ENCODE assay signal across 8 cellular contexts in genomic region chr7:20785211-20786048, GRCh38. TPM values are rescaled to one million over a fixed set of nuclear protein-coding genes. Genes with fewer than 3 reads are reported as not detected.
DNase-seq lines count a peak whose midpoint lies in the region; ATAC-seq and TF ChIP-seq lines count a peak whose summit lies in the region.

No MANE protein-coding gene starts in this region.

- no peak for ATAC-seq in HCT116
- ATAC-seq in GM18511 (IDR thresholded peaks at IDR 0.05; ENCODE audit: unreplicated experiment) = no peak
- ATAC-seq in GM21526 (IDR thresholded peaks at IDR 0.05; ENCODE audit: low FRiP score, unreplicated experiment) = no peak

- RAD21 ChIA-PET in HCT116 (lab: Charles Lee; ENCODE audit: low non-redundant PET in 1 of 2, low total read pairs in 2 of 2, uncharacterized antibody in 2 of 2, unreplicated experiment in 2 of 2) = no interaction called here

- H3K9ac ChIP-seq in HCT116 (ENCODE audit: low read length) = no peak overlapping the region

- H3K4me2 ChIP-seq in HCT116 (ENCODE audit: low read length) = 0 out of 2 replicates have a peak overlapping the region, but pooled peaks have one; percentile 74

- H3K27ac Mint-ChIP-seq in activated T-helper 1 cell treated with anti-CD3 and anti-CD28 coated beads, Interleukin-12 subunit alpha, Interleukin-12 subunit beta, Interleukin-2, Interleukin-4 antibody, amounts not matched to agents 30 ng/mL and 10 ng/mL and 1 ng/mL, durations not matched to agents 14 hours and 24 hours and 36 hours = peak overlapping the region; percentile 83
- H3K27ac Mint-ChIP-seq in immature natural killer cell = no peak overlapping the region

- no peaks in the 10 kb centered on the region for H4K20me1 ChIP-seq in HCT116 (ENCODE audit: insufficient read depth)

- H2AFZ ChIP-seq in HCT116 (ENCODE audit: low read depth, low read length, poor library complexity, severe bottlenecking) = peak overlapping the region; percentile 84

- H3K9me3 Mint-ChIP-seq in activated T-helper 1 cell treated with anti-CD3 and anti-CD28 coated beads, Interleukin-12 subunit alpha, Interleukin-12 subunit beta, Interleukin-2, Interleukin-4 antibody, amounts not matched to agents 30 ng/mL and 10 ng/mL and 1 ng/mL, durations not matched to agents 14 hours and 24 hours and 36 hours = peaks cover 3% of the 10 kb centered on the region
- H3K9me3 Mint-ChIP-seq in immature natural killer cell = peaks cover 3 to 41% (median 20%) of the 10 kb centered on the region in 6 donors

- no peaks in the 10 kb centered on the region for H3K79me2 ChIP-seq in HCT116 (ENCODE audit: insufficient read depth, low read length)

- intact Hi-C loops in HCT116 (cut with micrococcal nuclease) = no loop called here
- intact Hi-C loops in activated T-helper 1 cell treated with anti-CD3 and anti-CD28 coated beads, Interleukin-12 subunit alpha, Interleukin-12 subunit beta, Interleukin-2, Interleukin-4 antibody, amounts not matched to agents 30 ng/mL and 10 ng/mL and 1 ng/mL, durations not matched to agents 14 hours and 24 hours and 36 hours (cut with micrococcal nuclease) = loop anchor here (1.0 to 5.0 kb wide), 2 partner anchors 12 to 1673 kb away; no protein-coding TSS in a partner anchor

- no peak for TF ChIP-seq RAD21 in HCT116 (IDR thresholded peaks at IDR 0.05; ENCODE audit: low read depth)

- H3K27ac ChIP-seq in HCT116 (ENCODE audit: low read depth, low read length) = no peak overlapping the region
- no peak overlapping the region for H3K27ac ChIP-seq in urinary bladder (ENCODE audit: low read depth)

- H3K9me2 ChIP-seq in HCT116 (ENCODE audit: insufficient read depth) = no peaks in the 10 kb centered on the region

- H3K27me3 ChIP-seq in HCT116 (ENCODE audit: insufficient read depth, low read length) = 0 out of 2 replicates have a peak, but pooled peaks cover 5% of the 10 kb centered on the region

- DNase-seq in AG20443 (ENCODE audit: low spot score) (peak; percentile 47), HCT116 (ENCODE audit: low read depth, low spot score) (no peak), immature natural killer cell (no peak), superior temporal gyrus (ENCODE audit: extremely low spot score) (no peak)
- DNase-seq in activated T-helper 1 cell treated with anti-CD3 and anti-CD28 coated beads, Interleukin-12 subunit alpha, Interleukin-12 subunit beta, Interleukin-2, Interleukin-4 antibody, amounts not matched to agents 30 ng/mL and 10 ng/mL and 1 ng/mL, durations not matched to agents 14 hours and 24 hours and 36 hours (ENCODE audit: low spot score) = no peak

- peak overlapping the region; percentile 39 for H3K4me3 Mint-ChIP-seq in activated T-helper 1 cell treated with anti-CD3 and anti-CD28 coated beads, Interleukin-12 subunit alpha, Interleukin-12 subunit beta, Interleukin-2, Interleukin-4 antibody, amounts not matched to agents 30 ng/mL and 10 ng/mL and 1 ng/mL, durations not matched to agents 14 hours and 24 hours and 36 hours
- H3K4me3 Mint-ChIP-seq in immature natural killer cell = peak overlapping the region; percentile 69 to 81 (median 71)

- H3K9me3 ChIP-seq in HCT116 (ENCODE audit: control insufficient read depth in 1 of 2, insufficient read depth in 1 of 2, low read depth in 1 of 2, low read length in 2 of 2) = no peaks in the 10 kb centered on the region

- TF ChIP-seq POLR2A in HCT116 (IDR thresholded peaks at IDR 0.05; ENCODE audit: borderline replicate concordance, extremely low read depth, insufficient read depth, insufficient read length) = no peak

- CTCF ChIA-PET in HCT116 (lab: Charles Lee) = no interaction called here

- H3K36me3 Mint-ChIP-seq in activated T-helper 1 cell treated with anti-CD3 and anti-CD28 coated beads, Interleukin-12 subunit alpha, Interleukin-12 subunit beta, Interleukin-2, Interleukin-4 antibody, amounts not matched to agents 30 ng/mL and 10 ng/mL and 1 ng/mL, durations not matched to agents 14 hours and 24 hours and 36 hours (ENCODE audit: low read depth) = peaks cover 4% of the 10 kb centered on the region
- peaks cover 0 to 9% (median 2%) of the 10 kb centered on the region in 3 donors for H3K36me3 Mint-ChIP-seq in immature natural killer cell

- H3K4me1 Mint-ChIP-seq in activated T-helper 1 cell treated with anti-CD3 and anti-CD28 coated beads, Interleukin-12 subunit alpha, Interleukin-12 subunit beta, Interleukin-2, Interleukin-4 antibody, amounts not matched to agents 30 ng/mL and 10 ng/mL and 1 ng/mL, durations not matched to agents 14 hours and 24 hours and 36 hours (ENCODE audit: low read depth) = peaks cover 21% of the 10 kb centered on the region
- H3K4me1 Mint-ChIP-seq in immature natural killer cell = peaks cover 18 to 33% of the 10 kb centered on the region in 2 donors

- H3K4me1 ChIP-seq in HCT116 (ENCODE audit: control insufficient read depth in 1 of 2, insufficient read depth in 2 of 2, low read length in 2 of 2) = peaks cover 2 to 12% of the 10 kb centered on the region in 2 experiments; a peak in 1 of 4 replicates
- no peaks in the 10 kb centered on the region for H3K4me1 ChIP-seq in urinary bladder (ENCODE audit: insufficient read depth)

- H3K36me3 ChIP-seq in HCT116 (ENCODE audit: control insufficient read depth in 1 of 2, insufficient read depth in 2 of 2, low read length in 2 of 2) (no peaks in the 10 kb centered on the region), urinary bladder (ENCODE audit: insufficient read depth) (no peaks in the 10 kb centered on the region)

- H3K4me3 ChIP-seq in HCT116 (replicated peaks in 1 of 2; ENCODE audit: low read depth in 1 of 2, low read length in 2 of 2) (no peak overlapping the region), urinary bladder (ENCODE audit: low read depth, low read length) (peak overlapping the region; percentile 35)

- BruUV-seq in HCT116 (replicated peaks; lab: Mats Ljungman, UMichigan) = no TSS peak

- POLR2A ChIA-PET in HCT116 (lab: Charles Lee) = no interaction called here

- peaks cover 74% of the 10 kb centered on the region for H3K27me3 Mint-ChIP-seq in activated T-helper 1 cell treated with anti-CD3 and anti-CD28 coated beads, Interleukin-12 subunit alpha, Interleukin-12 subunit beta, Interleukin-2, Interleukin-4 antibody, amounts not matched to agents 30 ng/mL and 10 ng/mL and 1 ng/mL, durations not matched to agents 14 hours and 24 hours and 36 hours (ENCODE audit: insufficient read depth)
- peaks cover 42 to 62% (median 59%) of the 10 kb centered on the region in 3 donors for H3K27me3 Mint-ChIP-seq in immature natural killer cell (ENCODE audit: low read depth in 3 of 3)

- WGBS in urinary bladder = 1% methylated on average over 83 of the region's 83 CpGs

- no peak for TF ChIP-seq CTCF in HCT116 (IDR thresholded peaks at IDR 0.05 in 2 of 3, conservative IDR thresholded peaks at IDR 0.05 in 1 of 3; ENCODE audit: borderline replicate concordance in 1 of 3, insufficient read depth in 1 of 3, low read depth in 2 of 3, low read length in 2 of 3)

TF ChIP-seq in HCT116, 20 proteins besides CTCF, POLR2A, EP300 and RAD21 (continues in another document):
- TF ChIP-seq ZNF274 (IDR thresholded peaks at IDR 0.05; ENCODE audit: low read depth, low read length) = no peak
- TF ChIP-seq SRF (IDR thresholded peaks at IDR 0.05; ENCODE audit: low read depth) = no peak
- no peak for TF ChIP-seq EZH2phosphoT487 (IDR thresholded peaks at IDR 0.05; ENCODE audit: borderline replicate concordance)
- TF ChIP-seq EGR1 (IDR thresholded peaks at IDR 0.05; ENCODE audit: low read depth) = no peak
- TF ChIP-seq FOSL1 (IDR thresholded peaks at IDR 0.05; ENCODE audit: low read depth) = no peak
- TF ChIP-seq REST (IDR thresholded peaks at IDR 0.05; ENCODE audit: low read depth) = no peak
- TF ChIP-seq YY1 (IDR thresholded peaks at IDR 0.05; ENCODE audit: extremely low read depth, insufficient replicate concordance, low read depth, low read length) = no peak
- TF ChIP-seq ZFX (IDR thresholded peaks at IDR 0.05) = no peak
- no peak for TF ChIP-seq SIN3A (IDR thresholded peaks at IDR 0.05; ENCODE audit: low read depth)
- TF ChIP-seq CBX3 (IDR thresholded peaks at IDR 0.05; ENCODE audit: low read depth) = no peak
- no peak for TF ChIP-seq CEBPB (IDR thresholded peaks at IDR 0.05; ENCODE audit: low read depth)
- TF ChIP-seq POLR2AphosphoS5 (IDR thresholded peaks at IDR 0.05; ENCODE audit: low read depth, low read length) = no peak
- TF ChIP-seq TCF7L2 (IDR thresholded peaks at IDR 0.05; ENCODE audit: borderline replicate concordance, extremely low read depth, insufficient read depth, insufficient read length) = no peak
- TF ChIP-seq ELF1 (IDR thresholded peaks at IDR 0.05; ENCODE audit: borderline replicate concordance, low read depth) = no peak
- TF ChIP-seq JUND (IDR thresholded peaks at IDR 0.05) = no peak
- no peak for TF ChIP-seq EZH2 (IDR thresholded peaks at IDR 0.05)

RNA-seq across cellular contexts. Expression of gene SP8, which starts 1.3 kb away (rescaled TPM):
- total RNA-seq in HCT116 (2021; ENCODE audit: unreplicated experiment) (0.76 TPM), urinary bladder (0.11 TPM)
- 0.08 and 0.14 TPM in 2 replicates for polyA plus RNA-seq in HCT116 (2012)
- total RNA-seq in activated T-helper 1 cell treated with anti-CD3 and anti-CD28 coated beads, Interleukin-12 subunit alpha, Interleukin-12 subunit beta, Interleukin-2, Interleukin-4 antibody, amounts not matched to agents 30 ng/mL and 10 ng/mL and 1 ng/mL, durations not matched to agents 14 hours and 24 hours and 36 hours = not detected in 2 replicates
- polyA plus RNA-seq in immature natural killer cell (not detected), urinary bladder (not detected)
